In genomic region chr9:121210536-121210935, GRCh38 we compare ENCODE assay signal across 30 cellular contexts.
"Had no signal": no experiment of that assay in that cellular context is flagged by ENCODE, and none has a peak within 500 bp of the region (broad histone marks: within the 10 kb centered on the region; RNA-seq: fewer than 3 reads in every experiment).

No MANE protein-coding gene starts in this region.

- H3K4me3 ChIP-seq: MG63, SJCRH30, SK-N-MC had no signal

- H3K27ac ChIP-seq: SJCRH30, SK-N-MC, WERI-Rb-1 had no signal

- H3K9me3 Mint-ChIP-seq: activated CD8-positive, alpha-beta T cell treated with anti-CD3 and anti-CD28 coated beads for 36 hours; activated naive CD4-positive, alpha-beta T cell treated with anti-CD3 and anti-CD28 coated beads, Interleukin-2, amount 10 ng/mL, durations not matched to agents 7 days and 5 days; activated naive CD8-positive, alpha-beta T cell treated with anti-CD3 and anti-CD28 coated beads, Interleukin-2, amount 50 U/mL, for 24 hours; activated T-cell treated with anti-CD3 and anti-CD28 coated beads, Interleukin-2, amount 50 U/mL, for 24 hours had no signal

- H3K27me3 ChIP-seq: MG63, SJCRH30 had no signal

- H3K36me3 ChIP-seq: MG63, SJCRH30, WERI-Rb-1 had no signal

- FAIRE-seq: bronchial epithelial cell had no signal

- H3K27me3 Mint-ChIP-seq: activated CD4-positive, alpha-beta T cell treated with anti-CD3 and anti-CD28 coated beads, Interleukin-2, amount 10 ng/mL, durations not matched to agents 24 days and 14 days; activated CD8-positive, alpha-beta T cell treated with anti-CD3 and anti-CD28 coated beads for 36 hours; activated naive CD4-positive, alpha-beta T cell treated with anti-CD3 and anti-CD28 coated beads, Interleukin-2, amount 10 ng/mL, durations not matched to agents 7 days and 5 days; activated naive CD8-positive, alpha-beta T cell; activated naive CD8-positive, alpha-beta T cell treated with anti-CD3 and anti-CD28 coated beads, Interleukin-2, amount 50 U/mL, for 24 hours; activated T-cell treated with anti-CD3 and anti-CD28 coated beads, Interleukin-2, amount 50 U/mL, for 24 hours had no signal

- H3K36me3 Mint-ChIP-seq: activated naive CD4-positive, alpha-beta T cell treated with anti-CD3 and anti-CD28 coated beads, Interleukin-2, amount 10 ng/mL, durations not matched to agents 7 days and 5 days; activated naive CD8-positive, alpha-beta T cell; brain had no signal

- H3K27ac Mint-ChIP-seq: activated CD4-positive, alpha-beta T cell treated with anti-CD3 and anti-CD28 coated beads, Interleukin-2, amount 10 ng/mL, durations not matched to agents 24 days and 14 days; activated CD8-positive, alpha-beta T cell treated with anti-CD3 and anti-CD28 coated beads for 36 hours; activated naive CD4-positive, alpha-beta T cell treated with anti-CD3 and anti-CD28 coated beads, Interleukin-2, amount 10 ng/mL, durations not matched to agents 7 days and 5 days; activated naive CD8-positive, alpha-beta T cell; activated naive CD8-positive, alpha-beta T cell treated with anti-CD3 and anti-CD28 coated beads, Interleukin-2, amount 50 U/mL, for 24 hours; activated T-cell treated with anti-CD3 and anti-CD28 coated beads, Interleukin-2, amount 50 U/mL, for 24 hours; brain had no signal

- H3K9me3 ChIP-seq: MG63, SJCRH30 had no signal

- ATAC-seq: activated CD8-positive, alpha-beta T cell treated with anti-CD3 and anti-CD28 coated beads for 36 hours; activated naive CD8-positive, alpha-beta T cell treated with anti-CD3 and anti-CD28 coated beads, Interleukin-2, amount 50 U/mL, for 24 hours; Panc1 had no signal

- DNase-seq: activated CD4-positive, alpha-beta T cell treated with anti-CD3 and anti-CD28 coated beads, Interleukin-2, amount 10 ng/mL, durations not matched to agents 24 days and 14 days; activated CD4-positive, alpha-beta T cell treated with anti-CD3 and anti-CD28 coated beads, Interleukin-2, amount 50 U/mL, for 4 hours; activated CD8-positive, alpha-beta T cell treated with anti-CD3 and anti-CD28 coated beads for 36 hours; activated gamma-delta T cell treated with Interleukin-2 at 50 U/mL for 16 hours; activated naive CD4-positive, alpha-beta T cell treated with anti-CD3 and anti-CD28 coated beads, Interleukin-2, amount 10 ng/mL, durations not matched to agents 7 days and 5 days; activated naive CD8-positive, alpha-beta T cell treated with anti-CD3 and anti-CD28 coated beads, Interleukin-2, amount 50 U/mL, for 24 hours; activated T-cell treated with anti-CD3 and anti-CD28 coated beads, Interleukin-2, amount 50 U/mL, for 24 hours; anterior cingulate cortex; caudate nucleus; cerebellar nuclear complex; Kasumi-1; MG63; NCI-H1048; NCI-H1105 treated with DMSO at 0.1 percent for 48 hours; NCI-H1436; NCI-H1694; NCI-H1930; NCI-H2081 treated with DMSO at 0.1 percent for 48 hours; NCI-H226; NCI-H446 treated with DMSO at 0.1 percent for 48 hours; NCI-H524; SHP77; SJCRH30; T1000; WERI-Rb-1 had no signal

- H3K4me3 Mint-ChIP-seq: activated CD4-positive, alpha-beta T cell treated with anti-CD3 and anti-CD28 coated beads, Interleukin-2, amount 10 ng/mL, durations not matched to agents 24 days and 14 days; activated CD8-positive, alpha-beta T cell treated with anti-CD3 and anti-CD28 coated beads for 36 hours; activated naive CD4-positive, alpha-beta T cell treated with anti-CD3 and anti-CD28 coated beads, Interleukin-2, amount 10 ng/mL, durations not matched to agents 7 days and 5 days; activated naive CD8-positive, alpha-beta T cell; activated naive CD8-positive, alpha-beta T cell treated with anti-CD3 and anti-CD28 coated beads, Interleukin-2, amount 50 U/mL, for 24 hours; activated T-cell treated with anti-CD3 and anti-CD28 coated beads, Interleukin-2, amount 50 U/mL, for 24 hours; brain had no signal
